In the genomic region with DNA sequence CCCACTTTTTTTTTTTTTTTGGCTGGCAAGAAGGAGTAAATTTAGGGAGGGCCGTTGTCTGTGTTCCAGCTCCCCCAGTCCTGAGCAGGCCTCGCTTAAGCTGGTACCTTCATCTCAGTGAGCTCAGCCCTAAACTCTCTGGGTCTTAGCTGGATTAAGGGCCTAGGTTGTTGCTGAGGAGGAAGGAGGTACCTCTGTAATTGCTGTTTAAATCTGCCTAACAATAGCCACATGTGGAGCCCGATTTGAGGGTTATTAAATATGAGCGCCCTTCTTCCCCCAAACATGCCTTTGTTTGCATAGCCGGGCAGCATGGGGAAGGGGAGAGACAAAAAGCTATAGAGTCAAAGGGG, we compare ENCODE assay signal across 14 cellular contexts.
"Had no signal": no experiment of that assay in that cellular context is flagged by ENCODE, and none has a peak within 500 bp of the region (broad histone marks: within the 10 kb centered on the region; RNA-seq: fewer than 3 reads in every experiment).

No MANE protein-coding gene starts in this region.

- ATAC-seq: activated naive CD8-positive, alpha-beta T cell treated with anti-CD3 and anti-CD28 coated beads, Interleukin-2, amount 50 U/mL, for 24 hours; activated T-helper 17 cell treated with anti-CD3 and anti-CD28 coated beads, Interleukin-2, amount 50 U/mL, for 72 hours; gastroesophageal sphincter; heart right ventricle; left cardiac atrium; lower lobe of right lung; stimulated activated effector memory CD8-positive, alpha-beta T cell treated with anti-CD3 and anti-CD28 coated beads, Interleukin-12 subunit alpha, Interleukin-12 subunit beta, amount 100 ng/mL, for 72 hours had no signal

- H3K4me3 ChIP-seq: gastroesophageal sphincter, heart right ventricle, lower lobe of right lung, uterus had no signal

- DNase-seq: activated CD4-positive, alpha-beta T cell treated with anti-CD3 and anti-CD28 coated beads, Interleukin-2, amount 50 U/mL, for 1 hour; activated CD4-positive, CD25-positive, alpha-beta regulatory T cell; activated naive CD4-positive, alpha-beta T cell treated with anti-CD3 and anti-CD28 coated beads for 36 hours; activated naive CD8-positive, alpha-beta T cell treated with anti-CD3 and anti-CD28 coated beads, Interleukin-2, amount 50 U/mL, for 24 hours; dermis blood vessel endothelial cell; erythroblast; heart right ventricle; left cardiac atrium; lower lobe of right lung; naive B cell; uterus had no signal

- H3K27ac ChIP-seq: heart right ventricle, lower lobe of right lung, uterus had no signal

- H3K4me1 ChIP-seq: lower lobe of right lung had no signal

- H3K36me3 Mint-ChIP-seq: naive B cell; stimulated activated effector memory CD8-positive, alpha-beta T cell treated with anti-CD3 and anti-CD28 coated beads, Interleukin-12 subunit alpha, Interleukin-12 subunit beta, amount 100 ng/mL, for 72 hours had no signal

- H3K9me3 ChIP-seq: gastroesophageal sphincter, heart right ventricle, lower lobe of right lung, uterus had no signal

- H3K4me3 Mint-ChIP-seq: activated naive CD4-positive, alpha-beta T cell treated with anti-CD3 and anti-CD28 coated beads for 36 hours; activated naive CD8-positive, alpha-beta T cell treated with anti-CD3 and anti-CD28 coated beads, Interleukin-2, amount 50 U/mL, for 24 hours; activated T-helper 17 cell treated with anti-CD3 and anti-CD28 coated beads, Interleukin-2, amount 50 U/mL, for 72 hours; naive B cell; stimulated activated effector memory CD8-positive, alpha-beta T cell treated with anti-CD3 and anti-CD28 coated beads, Interleukin-12 subunit alpha, Interleukin-12 subunit beta, amount 100 ng/mL, for 72 hours had no signal

- H3K4me1 Mint-ChIP-seq: activated naive CD8-positive, alpha-beta T cell treated with anti-CD3 and anti-CD28 coated beads, Interleukin-2, amount 50 U/mL, for 24 hours; activated T-helper 17 cell treated with anti-CD3 and anti-CD28 coated beads, Interleukin-2, amount 50 U/mL, for 72 hours; naive B cell; stimulated activated effector memory CD8-positive, alpha-beta T cell treated with anti-CD3 and anti-CD28 coated beads, Interleukin-12 subunit alpha, Interleukin-12 subunit beta, amount 100 ng/mL, for 72 hours had no signal

- H3K27me3 ChIP-seq: gastroesophageal sphincter, uterus had no signal

- H3K27ac Mint-ChIP-seq: activated naive CD4-positive, alpha-beta T cell treated with anti-CD3 and anti-CD28 coated beads for 36 hours; activated naive CD8-positive, alpha-beta T cell treated with anti-CD3 and anti-CD28 coated beads, Interleukin-2, amount 50 U/mL, for 24 hours; activated T-helper 17 cell treated with anti-CD3 and anti-CD28 coated beads, Interleukin-2, amount 50 U/mL, for 72 hours; stimulated activated effector memory CD8-positive, alpha-beta T cell treated with anti-CD3 and anti-CD28 coated beads, Interleukin-12 subunit alpha, Interleukin-12 subunit beta, amount 100 ng/mL, for 72 hours had no signal

- H3K36me3 ChIP-seq: gastroesophageal sphincter, heart right ventricle, lower lobe of right lung, uterus had no signal

- H3K9me3 Mint-ChIP-seq: activated naive CD4-positive, alpha-beta T cell treated with anti-CD3 and anti-CD28 coated beads for 36 hours; activated naive CD8-positive, alpha-beta T cell treated with anti-CD3 and anti-CD28 coated beads, Interleukin-2, amount 50 U/mL, for 24 hours; activated T-helper 17 cell treated with anti-CD3 and anti-CD28 coated beads, Interleukin-2, amount 50 U/mL, for 72 hours; naive B cell; stimulated activated effector memory CD8-positive, alpha-beta T cell treated with anti-CD3 and anti-CD28 coated beads, Interleukin-12 subunit alpha, Interleukin-12 subunit beta, amount 100 ng/mL, for 72 hours had no signal
